In the genomic region with DNA sequence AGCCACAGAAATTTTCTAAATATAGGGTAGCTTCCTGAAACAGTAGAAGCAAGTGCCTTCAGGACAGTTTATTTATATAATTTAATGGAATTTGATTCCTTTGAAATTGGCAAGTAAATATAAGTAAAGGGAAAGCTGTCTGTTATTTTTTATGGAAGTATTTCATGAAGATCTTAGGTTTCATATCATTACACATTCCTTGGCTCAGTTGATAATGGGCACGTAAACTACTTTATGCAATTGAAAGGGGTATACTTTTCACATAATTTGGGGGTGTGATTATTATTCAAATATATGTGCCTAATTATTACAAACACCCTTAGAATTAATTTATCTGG, we compare ENCODE assay signal across 11 cellular contexts.
DNase-seq lines count a peak whose midpoint lies in the region; ATAC-seq, FAIRE-seq and TF ChIP-seq lines count a peak whose summit lies in the region.
"Had no signal": no experiment of that assay in that cellular context is flagged by ENCODE, and none has a peak within 500 bp of the region (broad histone marks: within the 10 kb centered on the region; RNA-seq: fewer than 3 reads in every experiment).

No MANE protein-coding gene starts in this region.

- peak overlapping the region; percentile 64 to 73 for H3K4me3 Mint-ChIP-seq in effector memory CD8-positive, alpha-beta T cell

- peaks cover 11% of the 10 kb centered on the region for H3K36me3 Mint-ChIP-seq in effector memory CD8-positive, alpha-beta T cell (ENCODE audit: insufficient read depth)

- peak overlapping the region in 1 of 2 donors; percentile 78 for H3K27ac Mint-ChIP-seq in effector memory CD8-positive, alpha-beta T cell

- DNase-seq in DND-41 = no peak
- no peak for DNase-seq in NB4 (ENCODE audit: low read depth)
- DNase-seq in effector memory CD8-positive, alpha-beta T cell = no peak
- no peak for DNase-seq in gastrocnemius medialis
- DNase-seq in frontal cortex (ENCODE audit: low spot score in 2 of 2) = no peak
- DNase-seq in HuH-7 (ENCODE audit: low spot score) = no peak
- DNase-seq in MM.1S = no peak
- DNase-seq in NK-92 (lab: John Stamatoyannopoulos, UW; ENCODE audit: unreplicated experiment) = no peak
- DNase-seq: activated gamma-delta T cell, Calu3, NCI-H524 treated with DMSO at 0.1 percent for 48 hours had no signal

- peaks cover 25 to 47% of the 10 kb centered on the region in 2 donors for H3K4me1 Mint-ChIP-seq in effector memory CD8-positive, alpha-beta T cell (ENCODE audit: low read depth in 2 of 2)

- TF ChIP-seq CTCF in DND-41 (IDR thresholded peaks at IDR 0.05; ENCODE audit: borderline replicate concordance, extremely low read depth, low read length, poor library complexity, severe bottlenecking) = no peak
- TF ChIP-seq CTCF in NB4 (IDR thresholded peaks at IDR 0.05; ENCODE audit: low read depth, low read length) = no peak
- no peak for TF ChIP-seq CTCF in gastrocnemius medialis (IDR thresholded peaks at IDR 0.05 in 4 of 5, conservative IDR thresholded peaks at IDR 0.05 in 1 of 5)
- TF ChIP-seq CTCF in MM.1S (IDR thresholded peaks at IDR 0.05; ENCODE audit: low read length) = no peak

- no peaks in the 10 kb centered on the region for H4K20me1 ChIP-seq in DND-41 (ENCODE audit: insufficient read depth, low read length)
- no peaks in the 10 kb centered on the region for H4K20me1 ChIP-seq in MM.1S (ENCODE audit: insufficient read depth, low read length)

- H3K4me2 ChIP-seq in DND-41 (ENCODE audit: insufficient read depth, low read length) = peak overlapping the region; percentile 47; the same call in 1 of the 2 replicates
- no peak overlapping the region for H3K4me2 ChIP-seq in MM.1S (ENCODE audit: low read depth, low read length)

- no peak overlapping the region for H2AFZ ChIP-seq in DND-41 (ENCODE audit: low read depth, low read length)
- H2AFZ ChIP-seq in MM.1S (ENCODE audit: low read length) = no peak overlapping the region

- H3K79me2 ChIP-seq in DND-41 (ENCODE audit: insufficient read depth, low read length) (no peaks in the 10 kb centered on the region), MM.1S (ENCODE audit: low read length) (no peaks in the 10 kb centered on the region)

- no peaks in the 10 kb centered on the region for H3K36me3 ChIP-seq in DND-41 (ENCODE audit: insufficient read depth, low read length)
- H3K36me3 ChIP-seq in gastrocnemius medialis = no peaks in the 10 kb centered on the region
- no peaks in the 10 kb centered on the region for H3K36me3 ChIP-seq in MM.1S (replicated peaks; ENCODE audit: insufficient read depth, low read length)

- TF ChIP-seq POLR2A in NB4 (IDR thresholded peaks at IDR 0.05; ENCODE audit: extremely low read depth, insufficient read length) = no peak
- TF ChIP-seq POLR2A in gastrocnemius medialis (IDR thresholded peaks at IDR 0.05) = no peak

- H3K9me2 ChIP-seq in MM.1S (replicated peaks; ENCODE audit: insufficient read depth, low read length) = no peaks in the 10 kb centered on the region

- H3K27ac ChIP-seq in DND-41 (ENCODE audit: low read length) = peak overlapping the region; percentile 59; the same call in 1 of the 2 replicates
- H3K27ac ChIP-seq in gastrocnemius medialis = peak overlapping the region in 2 of 4 donors; percentile 58
- H3K27ac ChIP-seq in MM.1S (ENCODE audit: low read length) = no peak overlapping the region

- H3K27me3 ChIP-seq in DND-41 (ENCODE audit: insufficient read depth, low read length, poor library complexity) (no peaks in the 10 kb centered on the region), gastrocnemius medialis (no peaks in the 10 kb centered on the region), MM.1S (replicated peaks; ENCODE audit: insufficient read depth, low read length) (no peaks in the 10 kb centered on the region)

- no peak overlapping the region for H3K9ac ChIP-seq in DND-41 (ENCODE audit: low read depth, low read length)
- H3K9ac ChIP-seq in MM.1S (ENCODE audit: low read length) = no peak overlapping the region

- H3K4me1 ChIP-seq in DND-41 (ENCODE audit: insufficient read depth, low read length) = peaks cover 17% of the 10 kb centered on the region
- peaks cover 11 to 16% of the 10 kb centered on the region in 2 donors for H3K4me1 ChIP-seq in gastrocnemius medialis
- H3K4me1 ChIP-seq in MM.1S (ENCODE audit: low read length) = no peaks in the 10 kb centered on the region

- FAIRE-seq in frontal cortex (lab: Jason Lieb, UNC) = no peak

- intact Hi-C loops in gastrocnemius medialis (cut with DNase I; ENCODE audit: low total_unique reads) = no loop called here

- H3K9me3 ChIP-seq in DND-41 (ENCODE audit: insufficient read depth, low read length, severe bottlenecking) = peaks cover 6% of the 10 kb centered on the region
- H3K9me3 ChIP-seq in gastrocnemius medialis = no peaks in the 10 kb centered on the region
- H3K9me3 ChIP-seq in MM.1S (replicated peaks; ENCODE audit: insufficient read depth, low read length) = no peaks in the 10 kb centered on the region

- no peaks in the 10 kb centered on the region for H3F3A ChIP-seq in MM.1S (ENCODE audit: insufficient read depth, low read length)

- no peaks in the 10 kb centered on the region for H3K27me3 Mint-ChIP-seq in effector memory CD8-positive, alpha-beta T cell

- ATAC-seq in DND-41 (ENCODE audit: insufficient read depth, low read depth) (no peak), gastrocnemius medialis (no peak)
- no peak for ATAC-seq in effector memory CD8-positive, alpha-beta T cell (replicated peaks)

- in situ Hi-C loops in gastrocnemius medialis (cut with MboI; ENCODE audit: low sequenced_read_pairs in 4 of 4) = no loop called here

- H3K4me3 ChIP-seq in DND-41 (ENCODE audit: low read depth in 1 of 2, low read length in 2 of 2) (no peak overlapping the region), NB4 (ENCODE audit: low read depth, low read length) (peak overlapping the region; percentile 41), gastrocnemius medialis (peak overlapping the region; percentile 10 to 36 (median 29)), MM.1S (ENCODE audit: low read length) (no peak overlapping the region)

- no peaks in the 10 kb centered on the region for H3K9me3 Mint-ChIP-seq in effector memory CD8-positive, alpha-beta T cell

Comparison
In these comparisons a context has a peak if more than half of its experiments do, and no peak if none do; other contexts are left out.
1. H3K4me3 ChIP-seq: peak in NB4 (single experiment) and gastrocnemius medialis (4 of 4); none in DND-41 (0 of 2) and MM.1S (single experiment).